In genomic region chr6:117167520-117168271, GRCh38 we compare ENCODE assay signal across 1 cellular context.
TF ChIP-seq lines count a peak whose summit lies in the region.

No MANE protein-coding gene starts in this region.

TF ChIP-seq in H1, 55 proteins besides CTCF, POLR2A, EP300 and RAD21 (continued from another document):
- TF ChIP-seq CHD7 (IDR thresholded peaks at IDR 0.05; ENCODE audit: insufficient replicate concordance, low read length) (no peak), POU5F1 (IDR thresholded peaks at IDR 0.05; ENCODE audit: low read depth, low read length) (no peak), ZNF274 (IDR thresholded peaks at IDR 0.05; ENCODE audit: borderline replicate concordance, extremely low read depth, low read length) (no peak), KDM5A (IDR thresholded peaks at IDR 0.05; ENCODE audit: low read length) (no peak), NANOG (IDR thresholded peaks at IDR 0.05; ENCODE audit: insufficient read depth, low read depth, low read length, poor library complexity, severe bottlenecking) (no peak), BCL11A (IDR thresholded peaks at IDR 0.05; ENCODE audit: low read depth in 2 of 2, low read length in 2 of 2) (no peak), KDM1A (IDR thresholded peaks at IDR 0.05; ENCODE audit: borderline replicate concordance, low read length) (no peak), SAP30 (IDR thresholded peaks at IDR 0.05; ENCODE audit: insufficient read depth, insufficient replicate concordance, low read length) (no peak), CBX5 (IDR thresholded peaks at IDR 0.05; ENCODE audit: low read depth, low read length) (no peak), KDM4A (IDR thresholded peaks at IDR 0.05; ENCODE audit: low read depth, low read length, severe bottlenecking) (no peak), HDAC6 (IDR thresholded peaks at IDR 0.05; ENCODE audit: low read depth, low read length) (no peak), GABPA (IDR thresholded peaks at IDR 0.05; ENCODE audit: borderline replicate concordance, insufficient read depth, low read length) (no peak), NRF1 (IDR thresholded peaks at IDR 0.05; ENCODE audit: low read depth, low read length) (no peak)
- TF ChIP-seq, protein P1, sequence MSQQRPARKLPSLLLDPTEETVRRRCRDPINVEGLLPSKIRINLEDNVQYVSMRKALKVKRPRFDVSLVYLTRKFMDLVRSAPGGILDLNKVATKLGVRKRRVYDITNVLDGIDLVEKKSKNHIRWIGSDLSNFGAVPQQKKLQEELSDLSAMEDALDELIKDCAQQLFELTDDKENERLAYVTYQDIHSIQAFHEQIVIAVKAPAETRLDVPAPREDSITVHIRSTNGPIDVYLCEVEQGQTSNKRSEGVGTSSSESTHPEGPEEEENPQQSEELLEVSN (IDR thresholded peaks at IDR 0.05): peak; percentile 42; the same call in 1 of the 2 replicates
